ENCODE assay signal across 1 cellular context in genomic region chr2:100427627-100428258, GRCh38.
TF ChIP-seq lines count a peak whose summit lies in the region.

No MANE protein-coding gene starts in this region.

TF ChIP-seq in WTC11, 78 proteins besides CTCF, POLR2A, EP300 and RAD21 (continued from another document):
- no peak for TF ChIP-seq ATF2 (CRISPR knock-in tag; IDR thresholded peaks at IDR 0.05; ENCODE audit: borderline replicate concordance, low read depth)
- TF ChIP-seq ZNF532 (CRISPR knock-in tag; IDR thresholded peaks at IDR 0.05; ENCODE audit: borderline replicate concordance), result no peak
- no peak for TF ChIP-seq ZNF425 (CRISPR knock-in tag; conservative IDR thresholded peaks at IDR 0.05)
- no peak for TF ChIP-seq FOXJ3 (CRISPR knock-in tag; IDR thresholded peaks at IDR 0.05; ENCODE audit: borderline replicate concordance)
- no peak for TF ChIP-seq HMGA2 (CRISPR knock-in tag; IDR thresholded peaks at IDR 0.05)
- no peak for TF ChIP-seq NR2C2 (CRISPR knock-in tag; IDR thresholded peaks at IDR 0.05)
- no peak for TF ChIP-seq HMGXB4 (CRISPR knock-in tag; IDR thresholded peaks at IDR 0.05)
- no peak for TF ChIP-seq PRDM15 (CRISPR knock-in tag; IDR thresholded peaks at IDR 0.05)
- no peak for TF ChIP-seq ZNF121 (CRISPR knock-in tag; IDR thresholded peaks at IDR 0.05)
- no peak for TF ChIP-seq GRHL2 (CRISPR knock-in tag; IDR thresholded peaks at IDR 0.05; ENCODE audit: insufficient replicate concordance, severe bottlenecking)
- no peak for TF ChIP-seq SMAD4 (CRISPR knock-in tag; IDR thresholded peaks at IDR 0.05)
